In genomic region chr19:42254083-42254849, GRCh38 we compare ENCODE assay signal across 8 cellular contexts. TPM values are rescaled to one million over a fixed set of nuclear protein-coding genes. Genes with fewer than 3 reads are reported as not detected.
A peak's percentile ranks its signal among the peaks of the same experiment; 100 is the strongest.
DNase-seq lines count a peak whose midpoint lies in the region; ATAC-seq and TF ChIP-seq lines count a peak whose summit lies in the region.

No MANE protein-coding gene starts in this region.

- DNase-seq in CD4-positive, CD25-positive, alpha-beta regulatory T cell: peak; percentile 66 to 87 (median 83)
- DNase-seq in GM23248 (peak; percentile 84), NCI-H226 (peak; percentile 48), mesothelial cell of epicardium (ENCODE audit: low spot score in 2 of 2, unreplicated experiment in 2 of 2) (peak in 1 of 2 experiments; percentile 74)
- DNase-seq in activated CD8-positive, alpha-beta memory T cell treated with anti-CD3 and anti-CD28 coated beads for 24 hours: peak; percentile 89
- DNase-seq in stimulated activated CD8-positive, alpha-beta memory T cell treated with anti-CD3 and anti-CD28 coated beads, Interleukin-15, amount 100 ng/mL, for 48 hours (ENCODE audit: low read depth in 2 of 2): peak; percentile 58 to 65

- WGBS in GM23248 (ENCODE audit: low coverage in 1 of 2, low lambda C conversion rate in 2 of 2, missing lambda C conversion rate in 2 of 2), 2 experiments: 0 to 2% methylated on average over 7 to 61 of the region's 70 CpGs

- peaks cover 53% of the 10 kb centered on the region for H3K79me2 ChIP-seq in GM23248 (ENCODE audit: insufficient read depth)

- H3K36me3 Mint-ChIP-seq in CD4-positive, CD25-positive, alpha-beta regulatory T cell: no peaks in the 10 kb centered on the region
- H3K36me3 Mint-ChIP-seq in mesothelial cell of epicardium: peaks cover 4% of the 10 kb centered on the region

- peaks cover 13% of the 10 kb centered on the region for H3F3A ChIP-seq in GM23248 (ENCODE audit: insufficient read depth)

- H3K36me3 ChIP-seq in CD4-positive, CD25-positive, alpha-beta regulatory T cell (ENCODE audit: control insufficient read depth, insufficient read depth, low read length): no peaks in the 10 kb centered on the region
- H3K36me3 ChIP-seq in GM23248 (ENCODE audit: low read depth) (no peaks in the 10 kb centered on the region), endocrine pancreas (ENCODE audit: control insufficient read depth, insufficient read depth, low read length) (no peaks in the 10 kb centered on the region)

- H3K27me3 ChIP-seq in CD4-positive, CD25-positive, alpha-beta regulatory T cell (ENCODE audit: control insufficient read depth, insufficient read depth, low read length): no peaks in the 10 kb centered on the region
- H3K27me3 ChIP-seq in GM23248 (replicated peaks; ENCODE audit: insufficient read depth): no peaks in the 10 kb centered on the region
- no peaks in the 10 kb centered on the region for H3K27me3 ChIP-seq in endocrine pancreas (ENCODE audit: control insufficient read depth, insufficient read depth, low read length)

- H3K4me1 Mint-ChIP-seq in CD4-positive, CD25-positive, alpha-beta regulatory T cell: peaks cover 0 to 43% (median 16%) of the 10 kb centered on the region in 4 donors
- peaks cover 29% of the 10 kb centered on the region for H3K4me1 Mint-ChIP-seq in mesothelial cell of epicardium

- H3K9ac ChIP-seq in GM23248 (peak overlapping the region; percentile 95), endocrine pancreas (ENCODE audit: control insufficient read depth, insufficient read depth, low read length) (peak overlapping the region; percentile 62)

- H3K27ac ChIP-seq in CD4-positive, CD25-positive, alpha-beta regulatory T cell (ENCODE audit: insufficient read depth, low read length, poor library complexity, severe bottlenecking): peak overlapping the region; percentile 96
- H3K27ac ChIP-seq in GM23248: peak overlapping the region; percentile 94

- H3K9me3 Mint-ChIP-seq in CD4-positive, CD25-positive, alpha-beta regulatory T cell: no peaks in the 10 kb centered on the region
- H3K9me3 Mint-ChIP-seq in mesothelial cell of epicardium: no peaks in the 10 kb centered on the region

- peak overlapping the region; percentile 67 for H3K4me2 ChIP-seq in GM23248 (ENCODE audit: unreplicated experiment)

- no peak for TF ChIP-seq CTCF in mesothelial cell of epicardium (IDR thresholded peaks at IDR 0.05; ENCODE audit: unreplicated experiment)

- peaks cover 12% of the 10 kb centered on the region for H3K27me3 Mint-ChIP-seq in CD4-positive, CD25-positive, alpha-beta regulatory T cell
- no peaks in the 10 kb centered on the region for H3K27me3 Mint-ChIP-seq in mesothelial cell of epicardium (ENCODE audit: low read depth)

- ATAC-seq in CD4-positive, CD25-positive, alpha-beta regulatory T cell (ENCODE audit: low read depth in 2 of 2): peak; percentile 44 to 50
- ATAC-seq in GM19463 (IDR thresholded peaks at IDR 0.05; ENCODE audit: unreplicated experiment): no peak

- in situ Hi-C loops in GM23248 (cut with MboI): no loop called here

- peaks cover 38% of the 10 kb centered on the region for H3K4me1 ChIP-seq in CD4-positive, CD25-positive, alpha-beta regulatory T cell (ENCODE audit: control insufficient read depth, insufficient read depth, low read length, poor library complexity, severe bottlenecking)
- H3K4me1 ChIP-seq in GM23248 (ENCODE audit: insufficient read depth) (peaks cover 23% of the 10 kb centered on the region), endocrine pancreas (ENCODE audit: control insufficient read depth, insufficient read depth, low read length) (no peaks in the 10 kb centered on the region)

- H3K4me3 Mint-ChIP-seq in CD4-positive, CD25-positive, alpha-beta regulatory T cell: peak overlapping the region; percentile 80 to 93 (median 90)
- peak overlapping the region; percentile 67 for H3K4me3 Mint-ChIP-seq in mesothelial cell of epicardium

- H4K20me1 ChIP-seq in GM23248 (ENCODE audit: insufficient read depth): no peaks in the 10 kb centered on the region

- H3K9me2 ChIP-seq in GM23248 (ENCODE audit: insufficient read depth): no peaks in the 10 kb centered on the region

- peak overlapping the region; percentile 26 to 75 (median 73) for H3K27ac Mint-ChIP-seq in CD4-positive, CD25-positive, alpha-beta regulatory T cell
- peak overlapping the region; percentile 47 for H3K27ac Mint-ChIP-seq in mesothelial cell of epicardium

- peak overlapping the region; percentile 41 for H3K4me3 ChIP-seq in CD4-positive, CD25-positive, alpha-beta regulatory T cell (ENCODE audit: low read depth, low read length)
- H3K4me3 ChIP-seq in GM23248 (peak overlapping the region; percentile 79), endocrine pancreas (ENCODE audit: control insufficient read depth, insufficient read depth, low read length) (no peak overlapping the region)

- H2AFZ ChIP-seq in GM23248: no peak overlapping the region

- H3K9me3 ChIP-seq in CD4-positive, CD25-positive, alpha-beta regulatory T cell (ENCODE audit: control insufficient read depth in 2 of 2, low read length in 2 of 2): no peaks in the 10 kb centered on the region
- H3K9me3 ChIP-seq in GM23248 (ENCODE audit: low read depth): no peaks in the 10 kb centered on the region
- H3K9me3 ChIP-seq in endocrine pancreas (ENCODE audit: control insufficient read depth, low read length): no peaks in the 10 kb centered on the region

RNA-seq across cellular contexts. Expression of gene ERF, which starts 0.7 kb away (rescaled TPM):
- total RNA-seq in CD4-positive, CD25-positive, alpha-beta regulatory T cell: 96.4 TPM
- polyA plus RNA-seq in CD4-positive, CD25-positive, alpha-beta regulatory T cell: 1 to 10 TPM; 1.4 to 7.5 (median 2.6) TPM
- total RNA-seq in GM23248 (2014; rRNA removed; shearing (Covaris generic)): 29.6 and 31.9 TPM in 2 replicates
- 21.2 and 24.7 TPM in 2 replicates for polyA plus RNA-seq in GM23248 (2016; fragmentation: Nextera tagmentation; extraction: Ambion mirVana)
- total RNA-seq in mesothelial cell of epicardium: 90.4 to 106 TPM (median 92.1 TPM) in 3 replicates

RNA-seq across cellular contexts. Expression of gene GSK3A, which starts 11.9 kb away (rescaled TPM):
- 31.3 TPM for total RNA-seq in CD4-positive, CD25-positive, alpha-beta regulatory T cell
- polyA plus RNA-seq in CD4-positive, CD25-positive, alpha-beta regulatory T cell: 10 to 100 TPM; 12.0 to 16.0 (median 12.9) TPM
- 23.1 and 33.4 TPM in 2 replicates for total RNA-seq in GM23248 (2014; rRNA removed; shearing (Covaris generic))
- 13.0 and 13.1 TPM in 2 replicates for polyA plus RNA-seq in GM23248 (2016; fragmentation: Nextera tagmentation; extraction: Ambion mirVana)
- total RNA-seq in mesothelial cell of epicardium: 42.9 to 45.5 TPM (median 44.6 TPM) in 3 replicates

RNA-seq across cellular contexts. Expression of gene CIC, which starts 14.8 kb away (rescaled TPM):
- total RNA-seq in CD4-positive, CD25-positive, alpha-beta regulatory T cell: 124 TPM
- polyA plus RNA-seq in CD4-positive, CD25-positive, alpha-beta regulatory T cell: under 1 TPM; 0.41 to 0.91 (median 0.68) TPM
- 17.5 and 22.3 TPM in 2 replicates for total RNA-seq in GM23248 (2014; rRNA removed; shearing (Covaris generic))
- 7.8 and 8.3 TPM in 2 replicates for polyA plus RNA-seq in GM23248 (2016; fragmentation: Nextera tagmentation; extraction: Ambion mirVana)
- 84.0 to 90.9 TPM (median 90.8 TPM) in 3 replicates for total RNA-seq in mesothelial cell of epicardium

RNA-seq across cellular contexts. Expression of gene ZNF526, which starts 34.2 kb away (rescaled TPM):
- 8.8 TPM for total RNA-seq in CD4-positive, CD25-positive, alpha-beta regulatory T cell
- polyA plus RNA-seq in CD4-positive, CD25-positive, alpha-beta regulatory T cell: 1 to 10 TPM; 4.0 to 7.7 (median 5.3) TPM
- 7.8 and 8.7 TPM in 2 replicates for total RNA-seq in GM23248 (2014; rRNA removed; shearing (Covaris generic))
- 10.2 and 10.5 TPM in 2 replicates for polyA plus RNA-seq in GM23248 (2016; fragmentation: Nextera tagmentation; extraction: Ambion mirVana)
- 12.3 to 13.4 TPM (median 13.3 TPM) in 3 replicates for total RNA-seq in mesothelial cell of epicardium

RNA-seq across cellular contexts. Expression of gene DEDD2, which starts 36.8 kb away (rescaled TPM):
- total RNA-seq in CD4-positive, CD25-positive, alpha-beta regulatory T cell: 99.8 TPM
- polyA plus RNA-seq in CD4-positive, CD25-positive, alpha-beta regulatory T cell: 100 to 1,000 TPM; 155 to 179 (median 161) TPM
- total RNA-seq in GM23248 (2014; rRNA removed; shearing (Covaris generic)): 27.8 and 34.7 TPM in 2 replicates
- polyA plus RNA-seq in GM23248 (2016; fragmentation: Nextera tagmentation; extraction: Ambion mirVana): 21.1 and 22.5 TPM in 2 replicates
- 21.3 to 24.0 TPM (median 23.7 TPM) in 3 replicates for total RNA-seq in mesothelial cell of epicardium
